ENCODE assay signal across 1 cellular context in genomic region chr15:41730543-41730942, GRCh38.
A peak's percentile ranks its signal among the peaks of the same experiment; 100 is the strongest.
TF ChIP-seq lines count a peak whose summit lies in the region.

No MANE protein-coding gene starts in this region.

TF ChIP-seq in GM12878, 131 proteins besides CTCF, POLR2A, EP300 and RAD21:
- TF ChIP-seq PKNOX1 (IDR thresholded peaks at IDR 0.05): peak; percentile 73
- no peak for TF ChIP-seq NR2C2 (IDR thresholded peaks at IDR 0.05; ENCODE audit: borderline replicate concordance, control insufficient read depth, insufficient read length, low read depth)
- TF ChIP-seq SPI1 (IDR thresholded peaks at IDR 0.05; ENCODE audit: borderline replicate concordance, insufficient read depth, low read depth, low read length): peak; percentile 93
